Comparison of ENCODE assay signal across 27 cellular contexts in the genomic region with DNA sequence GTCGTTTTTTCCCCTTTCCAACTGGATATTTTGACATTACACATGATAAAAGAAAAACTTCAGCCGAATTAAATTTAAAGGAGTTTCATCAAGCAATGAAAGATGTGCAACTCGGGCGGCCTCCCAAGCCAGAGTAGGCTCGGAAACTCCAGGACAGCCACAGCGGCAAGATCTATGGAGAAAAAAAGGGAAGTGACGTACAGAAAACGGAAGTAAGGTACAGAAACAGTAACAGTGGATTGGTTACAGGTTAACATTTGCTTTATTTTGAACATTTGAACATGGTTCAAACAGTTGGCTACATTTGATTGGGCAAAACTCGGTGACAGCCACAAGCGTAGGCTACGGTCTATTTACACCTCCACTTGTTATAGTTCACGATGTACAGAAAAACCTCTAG. TPM values are rescaled to one million over a fixed set of nuclear protein-coding genes. Genes with fewer than 3 reads are reported as not detected.
"Had no signal": no experiment of that assay in that cellular context is flagged by ENCODE, and none has a peak within 500 bp of the region (broad histone marks: within the 10 kb centered on the region; RNA-seq: fewer than 3 reads in every experiment).

No MANE protein-coding gene starts in this region.

- H3K4me3 Mint-ChIP-seq: activated CD4-positive, alpha-beta memory T cell treated with anti-CD3 and anti-CD28 coated beads for 36 hours; activated CD4-positive, alpha-beta T cell treated with anti-CD3 and anti-CD28 coated beads, Interleukin-2, amount 10 ng/mL, durations not matched to agents 7 days and 5 days; activated naive CD4-positive, alpha-beta T cell treated with anti-CD3 and anti-CD28 coated beads, Interleukin-2, amount 10 ng/mL, durations not matched to agents 7 days and 5 days; activated naive CD8-positive, alpha-beta T cell treated with anti-CD3 and anti-CD28 coated beads, Interleukin-2, amount 10 ng/mL, durations not matched to agents 7 days and 5 days; central memory CD8-positive, alpha-beta T cell; T-helper 17 cell had no signal

- H3K36me3 Mint-ChIP-seq: activated CD4-positive, alpha-beta memory T cell treated with anti-CD3 and anti-CD28 coated beads for 36 hours; activated naive CD4-positive, alpha-beta T cell treated with anti-CD3 and anti-CD28 coated beads, Interleukin-2, amount 10 ng/mL, durations not matched to agents 7 days and 5 days; activated naive CD8-positive, alpha-beta T cell treated with anti-CD3 and anti-CD28 coated beads, Interleukin-2, amount 10 ng/mL, durations not matched to agents 7 days and 5 days had no signal

- H3K4me3 ChIP-seq: ascending aorta, body of pancreas, SJSA1 had no signal

- H3K36me3 ChIP-seq: ascending aorta, SJSA1 had no signal

- FAIRE-seq: RCC 7860, TTC549 had no signal

- DNase-seq: activated CD4-positive, alpha-beta memory T cell treated with anti-CD3 and anti-CD28 coated beads for 36 hours; activated CD4-positive, alpha-beta T cell treated with anti-CD3 and anti-CD28 coated beads, Interleukin-2, amount 10 ng/mL, durations not matched to agents 7 days and 5 days; activated CD4-positive, CD25-positive, alpha-beta regulatory T cell; activated gamma-delta T cell treated with Interleukin-2 at 50 U/mL for 16 hours; activated naive CD4-positive, alpha-beta T cell treated with anti-CD3 and anti-CD28 coated beads, Interleukin-2, amount 10 ng/mL, durations not matched to agents 7 days and 5 days; activated naive CD8-positive, alpha-beta T cell treated with anti-CD3 and anti-CD28 coated beads, Interleukin-2, amount 10 ng/mL, durations not matched to agents 7 days and 5 days; activated T-cell treated with anti-CD3 and anti-CD28 coated beads for 4 hours; activated T-cell treated with anti-CD3 and anti-CD28 coated beads, Interleukin-2, amount 50 U/mL, for 48 hours; body of pancreas; Kasumi-1; NCI-H1105 treated with DMSO at 0.1 percent for 48 hours; NCI-H146; NCI-H187 treated with DMSO at 0.1 percent for 48 hours; NCI-H2081 treated with DMSO at 0.1 percent for 48 hours; NCI-H446; NCI-H524; SHP77; T-helper 17 cell; T-helper 9 cell had no signal

- ATAC-seq: body of pancreas, SK-N-SH treated with all-trans-retinoic acid at 6 μM for 48 hours, T-helper 17 cell had no signal

- H3K4me1 Mint-ChIP-seq: activated CD4-positive, alpha-beta T cell treated with anti-CD3 and anti-CD28 coated beads, Interleukin-2, amount 10 ng/mL, durations not matched to agents 7 days and 5 days; activated naive CD4-positive, alpha-beta T cell treated with anti-CD3 and anti-CD28 coated beads, Interleukin-2, amount 10 ng/mL, durations not matched to agents 7 days and 5 days; central memory CD8-positive, alpha-beta T cell; T-helper 17 cell had no signal

- H3K9me3 Mint-ChIP-seq: activated CD4-positive, alpha-beta memory T cell treated with anti-CD3 and anti-CD28 coated beads for 36 hours; activated CD4-positive, alpha-beta T cell treated with anti-CD3 and anti-CD28 coated beads, Interleukin-2, amount 10 ng/mL, durations not matched to agents 7 days and 5 days; activated naive CD4-positive, alpha-beta T cell treated with anti-CD3 and anti-CD28 coated beads, Interleukin-2, amount 10 ng/mL, durations not matched to agents 7 days and 5 days; activated naive CD8-positive, alpha-beta T cell treated with anti-CD3 and anti-CD28 coated beads, Interleukin-2, amount 10 ng/mL, durations not matched to agents 7 days and 5 days; activated T-helper 2 cell treated with anti-CD3 and anti-CD28 coated beads, Interferon-gamma antibody, Interleukin-2, Interleukin-4, amounts not matched to agents 10 μg/mL and 5 μg/mL and 100 μg/mL, durations not matched to agents 14 hours and 24 hours and 36 hours; central memory CD8-positive, alpha-beta T cell had no signal

- H3K27ac Mint-ChIP-seq: activated CD4-positive, alpha-beta memory T cell treated with anti-CD3 and anti-CD28 coated beads for 36 hours; activated CD4-positive, alpha-beta T cell treated with anti-CD3 and anti-CD28 coated beads, Interleukin-2, amount 10 ng/mL, durations not matched to agents 7 days and 5 days; activated naive CD4-positive, alpha-beta T cell treated with anti-CD3 and anti-CD28 coated beads, Interleukin-2, amount 10 ng/mL, durations not matched to agents 7 days and 5 days; activated naive CD8-positive, alpha-beta T cell treated with anti-CD3 and anti-CD28 coated beads, Interleukin-2, amount 10 ng/mL, durations not matched to agents 7 days and 5 days; activated T-helper 2 cell treated with anti-CD3 and anti-CD28 coated beads, Interferon-gamma antibody, Interleukin-2, Interleukin-4, amounts not matched to agents 10 μg/mL and 5 μg/mL and 100 μg/mL, durations not matched to agents 14 hours and 24 hours and 36 hours; T-helper 17 cell had no signal

- H3K27me3 ChIP-seq: ascending aorta, body of pancreas, SJSA1 had no signal

- H3K4me1 ChIP-seq: ascending aorta, body of pancreas, SJSA1 had no signal

- H3K9me3 ChIP-seq: ascending aorta, body of pancreas, SJSA1 had no signal

- H3K27ac ChIP-seq: ascending aorta, body of pancreas, SJSA1, VCaP had no signal

RNA-seq across cellular contexts. Expression of gene FAM124A, which starts 30.5 kb away (rescaled TPM):
- total RNA-seq: activated CD4-positive, alpha-beta T cell treated with anti-CD3 and anti-CD28 coated beads, Interleukin-2, amount 10 ng/mL, durations not matched to agents 7 days and 5 days had no signal
